In genomic region chr20:17844549-17845298, GRCh38 we compare ENCODE assay signal across 16 cellular contexts.
DNase-seq lines count a peak whose midpoint lies in the region; FAIRE-seq and TF ChIP-seq lines count a peak whose summit lies in the region.
"Had no signal": no experiment of that assay in that cellular context is flagged by ENCODE, and none has a peak within 500 bp of the region (broad histone marks: within the 10 kb centered on the region; RNA-seq: fewer than 3 reads in every experiment).

No MANE protein-coding gene starts in this region.

- H3K9me3 ChIP-seq in astrocyte (ENCODE audit: insufficient read depth, low read depth, low read length) (no peaks in the 10 kb centered on the region), HAP-1 (0 out of 2 replicates have a peak, but pooled peaks cover 4% of the 10 kb centered on the region)

- no peak overlapping the region for H3K27ac ChIP-seq in astrocyte (ENCODE audit: low read depth, low read length)

- DNase-seq in activated naive CD4-positive, alpha-beta T cell treated with anti-CD3 and anti-CD28 coated beads, Interleukin-2, amount 10 ng/mL, durations not matched to agents 7 days and 5 days: no peak
- no peak for DNase-seq in activated naive CD4-positive, alpha-beta T cell treated with anti-CD3 and anti-CD28 coated beads for 36 hours
- DNase-seq in HFFc6: no peak
- DNase-seq in astrocyte (ENCODE audit: low read depth): no peak
- no peak for DNase-seq in osteocyte (ENCODE audit: extremely low spot score, unreplicated experiment)
- no peak for DNase-seq in HAP-1 (ENCODE audit: low spot score in 2 of 2)
- DNase-seq in NCI-H1436 (lab: John Stamatoyannopoulos, UW): no peak
- DNase-seq in H7: no peak
- DNase-seq: endodermal cell, GDM1, kidney, NCI-H2171 treated with DMSO at 0.1 percent for 48 hours, NCI-H526 treated with DMSO at 0.1 percent for 48 hours had no signal

- no peak overlapping the region for H3K9ac ChIP-seq in astrocyte (ENCODE audit: low read length)

- CTCF ChIA-PET in activated naive CD4-positive, alpha-beta T cell treated with anti-CD3 and anti-CD28 coated beads, Interleukin-2, amount 10 ng/mL, durations not matched to agents 7 days and 5 days (lab: Charles Lee): interaction anchor here (1.2 to 1.4 kb wide), 2 partner anchors 12 to 53 kb away, joined by 3 to 4 read pairs; no protein-coding TSS in a partner anchor
- CTCF ChIA-PET in activated naive CD4-positive, alpha-beta T cell treated with anti-CD3 and anti-CD28 coated beads for 36 hours (lab: Charles Lee): no interaction called here

- H3K4me1 Mint-ChIP-seq in activated naive CD4-positive, alpha-beta T cell treated with anti-CD3 and anti-CD28 coated beads, Interleukin-2, amount 10 ng/mL, durations not matched to agents 7 days and 5 days: peaks cover 44% of the 10 kb centered on the region
- no peaks in the 10 kb centered on the region for H3K4me1 Mint-ChIP-seq in activated naive CD4-positive, alpha-beta T cell treated with anti-CD3 and anti-CD28 coated beads for 36 hours (ENCODE audit: low read depth)
- H3K4me1 Mint-ChIP-seq in HFFc6 (ENCODE audit: low read depth) (peaks cover 77% of the 10 kb centered on the region), astrocyte (ENCODE audit: low read depth, unreplicated experiment) (peaks cover 23% of the 10 kb centered on the region), osteocyte (ENCODE audit: unreplicated experiment) (peaks cover 54% of the 10 kb centered on the region)
- H3K4me1 Mint-ChIP-seq: endodermal cell had no signal

- H3K27me3 ChIP-seq in astrocyte (ENCODE audit: insufficient read depth, low read length) (no peaks in the 10 kb centered on the region), HAP-1 (ENCODE audit: low read depth) (no peaks in the 10 kb centered on the region), H7 (ENCODE audit: control insufficient read depth, insufficient read depth, low read length) (no peaks in the 10 kb centered on the region)

- H3K4me2 ChIP-seq in astrocyte (ENCODE audit: low read length): no peak overlapping the region

- H3K4me1 ChIP-seq in astrocyte (ENCODE audit: insufficient read depth, low read length) (peaks cover 47% of the 10 kb centered on the region), HAP-1 (no peaks in the 10 kb centered on the region)

- intact Hi-C loops in activated naive CD4-positive, alpha-beta T cell treated with anti-CD3 and anti-CD28 coated beads for 36 hours (cut with micrococcal nuclease): no loop called here

- H4K20me1 ChIP-seq in astrocyte (ENCODE audit: insufficient read depth, low read length): no peaks in the 10 kb centered on the region

- FAIRE-seq in astrocyte (lab: Jason Lieb, UNC): no peak
- FAIRE-seq: kidney had no signal

- no peak overlapping the region for H2AFZ ChIP-seq in astrocyte (ENCODE audit: low read depth, low read length)

- no peaks in the 10 kb centered on the region for H3K36me3 Mint-ChIP-seq in activated naive CD4-positive, alpha-beta T cell treated with anti-CD3 and anti-CD28 coated beads, Interleukin-2, amount 10 ng/mL, durations not matched to agents 7 days and 5 days
- no peaks in the 10 kb centered on the region for H3K36me3 Mint-ChIP-seq in activated naive CD4-positive, alpha-beta T cell treated with anti-CD3 and anti-CD28 coated beads for 36 hours (ENCODE audit: low read depth)
- H3K36me3 Mint-ChIP-seq in HFFc6 (ENCODE audit: low read depth) (peaks cover 14% of the 10 kb centered on the region), astrocyte (ENCODE audit: low read depth, unreplicated experiment) (no peaks in the 10 kb centered on the region), osteocyte (ENCODE audit: unreplicated experiment) (no peaks in the 10 kb centered on the region)
- H3K36me3 Mint-ChIP-seq: CD8-positive, alpha-beta T cell; stimulated activated memory B cell treated with anti-CD40 and anti-IgM and Interleukin-4, amounts not matched to agents 10 μg/mL and 1 μg/mL and 100 μg/mL, for 72 hours had no signal

- no peaks in the 10 kb centered on the region for H3K9me3 Mint-ChIP-seq in activated naive CD4-positive, alpha-beta T cell treated with anti-CD3 and anti-CD28 coated beads, Interleukin-2, amount 10 ng/mL, durations not matched to agents 7 days and 5 days
- H3K9me3 Mint-ChIP-seq in activated naive CD4-positive, alpha-beta T cell treated with anti-CD3 and anti-CD28 coated beads for 36 hours: no peaks in the 10 kb centered on the region
- peaks cover 10% of the 10 kb centered on the region for H3K9me3 Mint-ChIP-seq in HFFc6
- H3K9me3 Mint-ChIP-seq in astrocyte (ENCODE audit: unreplicated experiment): peaks cover 8% of the 10 kb centered on the region
- peaks cover 5% of the 10 kb centered on the region for H3K9me3 Mint-ChIP-seq in osteocyte (ENCODE audit: unreplicated experiment)
- H3K9me3 Mint-ChIP-seq: CD8-positive, alpha-beta T cell had no signal

- H3K4me3 ChIP-seq in astrocyte (ENCODE audit: insufficient read depth, low read depth, low read length) (no peak overlapping the region), HAP-1 (no peak overlapping the region), H7 (ENCODE audit: insufficient read depth, low read depth, low read length) (no peak overlapping the region)
- H3K4me3 ChIP-seq: smooth muscle cell had no signal

- in situ Hi-C loops in HAP-1 (cut with MboI; ENCODE audit: low sequenced_read_pairs): no loop called here

- H3K27me3 Mint-ChIP-seq in activated naive CD4-positive, alpha-beta T cell treated with anti-CD3 and anti-CD28 coated beads, Interleukin-2, amount 10 ng/mL, durations not matched to agents 7 days and 5 days: peaks cover 38% of the 10 kb centered on the region
- H3K27me3 Mint-ChIP-seq in activated naive CD4-positive, alpha-beta T cell treated with anti-CD3 and anti-CD28 coated beads for 36 hours (ENCODE audit: low read depth): no peaks in the 10 kb centered on the region
- H3K27me3 Mint-ChIP-seq in HFFc6 (ENCODE audit: insufficient read depth) (peaks cover 5% of the 10 kb centered on the region), astrocyte (ENCODE audit: low read depth, unreplicated experiment) (no peaks in the 10 kb centered on the region), osteocyte (ENCODE audit: unreplicated experiment) (no peaks in the 10 kb centered on the region)

- H3K4me3 Mint-ChIP-seq in activated naive CD4-positive, alpha-beta T cell treated with anti-CD3 and anti-CD28 coated beads, Interleukin-2, amount 10 ng/mL, durations not matched to agents 7 days and 5 days: no peak overlapping the region
- no peak overlapping the region for H3K4me3 Mint-ChIP-seq in activated naive CD4-positive, alpha-beta T cell treated with anti-CD3 and anti-CD28 coated beads for 36 hours
- no peak overlapping the region for H3K4me3 Mint-ChIP-seq in HFFc6
- H3K4me3 Mint-ChIP-seq in astrocyte (ENCODE audit: unreplicated experiment): no peak overlapping the region
- H3K4me3 Mint-ChIP-seq in osteocyte (ENCODE audit: unreplicated experiment): no peak overlapping the region
- H3K4me3 Mint-ChIP-seq: CD8-positive, alpha-beta T cell; endodermal cell; stimulated activated memory B cell treated with anti-CD40 and anti-IgM and Interleukin-4, amounts not matched to agents 10 μg/mL and 1 μg/mL and 100 μg/mL, for 72 hours had no signal

- H3K79me2 ChIP-seq in astrocyte (ENCODE audit: insufficient read depth, low read length): no peaks in the 10 kb centered on the region

- TF ChIP-seq CTCF in HFFc6 (IDR thresholded peaks at IDR 0.05): no peak
- TF ChIP-seq CTCF in astrocyte (IDR thresholded peaks at IDR 0.05; ENCODE audit: insufficient read depth, low read depth, low read length): no peak
- no peak for TF ChIP-seq CTCF in osteocyte (IDR thresholded peaks at IDR 0.05)

- no peaks in the 10 kb centered on the region for H3K36me3 ChIP-seq in astrocyte (ENCODE audit: insufficient read depth, low read length)
- H3K36me3 ChIP-seq in HAP-1 (replicated peaks): no peaks in the 10 kb centered on the region
- no peaks in the 10 kb centered on the region for H3K36me3 ChIP-seq in H7 (replicated peaks; ENCODE audit: control insufficient read depth, insufficient read depth, low read length)

- peak overlapping the region; percentile 53 for H3K27ac Mint-ChIP-seq in activated naive CD4-positive, alpha-beta T cell treated with anti-CD3 and anti-CD28 coated beads, Interleukin-2, amount 10 ng/mL, durations not matched to agents 7 days and 5 days
- no peak overlapping the region for H3K27ac Mint-ChIP-seq in activated naive CD4-positive, alpha-beta T cell treated with anti-CD3 and anti-CD28 coated beads for 36 hours
- peak overlapping the region; percentile 98 for H3K27ac Mint-ChIP-seq in HFFc6
- H3K27ac Mint-ChIP-seq in astrocyte (ENCODE audit: unreplicated experiment): peak overlapping the region; percentile 14
- peak overlapping the region; percentile 69 for H3K27ac Mint-ChIP-seq in osteocyte (ENCODE audit: unreplicated experiment)
- H3K27ac Mint-ChIP-seq: endodermal cell; stimulated activated memory B cell treated with anti-CD40 and anti-IgM and Interleukin-4, amounts not matched to agents 10 μg/mL and 1 μg/mL and 100 μg/mL, for 72 hours had no signal
